Comparison of ENCODE assay signal across 1 cellular context in genomic region chr3:171358891-171359218, GRCh38.
TF ChIP-seq lines count a peak whose summit lies in the region.

No MANE protein-coding gene starts in this region.

TF ChIP-seq in liver, 16 proteins besides CTCF, POLR2A, EP300 and RAD21 (continued from another document):
- TF ChIP-seq ZBTB33 (IDR thresholded peaks at IDR 0.05) (no peak), RXRA (IDR thresholded peaks at IDR 0.05) (peak; percentile 47 to 71), YY1 (IDR thresholded peaks at IDR 0.05) (peak; percentile 63), REST (IDR thresholded peaks at IDR 0.05) (peak; percentile 41), EGR1 (IDR thresholded peaks at IDR 0.05; ENCODE audit: low read depth in 2 of 2) (no peak), FOXA2 (IDR thresholded peaks at IDR 0.05) (no peak), HNF4G (IDR thresholded peaks at IDR 0.05) (no peak)
